Comparison of ENCODE assay signal across 1 cellular context in the genomic region with DNA sequence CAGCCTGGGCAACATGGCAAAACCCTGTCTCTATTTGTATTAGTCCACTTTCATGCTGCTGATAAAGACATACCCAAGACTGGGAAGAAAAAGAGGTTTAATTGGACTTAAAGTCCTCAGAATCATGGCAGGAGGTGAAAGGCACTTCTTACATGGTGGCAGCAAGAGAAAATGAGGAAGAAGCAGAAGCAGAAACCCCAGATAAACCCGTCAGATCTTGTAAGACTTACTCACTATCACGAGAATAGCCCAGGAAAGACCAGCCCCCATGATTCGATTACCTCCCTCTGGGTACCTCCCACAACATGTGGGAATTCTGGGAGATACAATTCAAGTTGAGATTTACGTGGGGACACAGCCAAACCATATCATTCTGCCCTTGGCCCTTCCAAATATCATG. TPM values are rescaled to one million over a fixed set of nuclear protein-coding genes. Genes with fewer than 3 reads are reported as not detected.
"Had no signal": no experiment of that assay in that cellular context is flagged by ENCODE, and none has a peak within 500 bp of the region (broad histone marks: within the 10 kb centered on the region; RNA-seq: fewer than 3 reads in every experiment).

No MANE protein-coding gene starts in this region.

RNA-seq across cellular contexts. Expression of a gene that starts 23.0 kb away (rescaled TPM):
- total RNA-seq: NCI-H460 had no signal
